In genomic region chr1:47434051-47434842, GRCh38 we compare ENCODE assay signal across 9 cellular contexts. TPM values are rescaled to one million over a fixed set of nuclear protein-coding genes. Genes with fewer than 3 reads are reported as not detected.
A peak's percentile ranks its signal among the peaks of the same experiment; 100 is the strongest.
DNase-seq lines count a peak whose midpoint lies in the region; ATAC-seq and TF ChIP-seq lines count a peak whose summit lies in the region.
"Had no signal": no experiment of that assay in that cellular context is flagged by ENCODE, and none has a peak within 500 bp of the region (broad histone marks: within the 10 kb centered on the region; RNA-seq: fewer than 3 reads in every experiment).

No MANE protein-coding gene starts in this region.

- no peaks in the 10 kb centered on the region for H3K36me3 Mint-ChIP-seq in neural progenitor cell

- no peak overlapping the region for H3K27ac Mint-ChIP-seq in neural progenitor cell
- H3K27ac Mint-ChIP-seq: stimulated activated effector memory CD8-positive, alpha-beta T cell treated with anti-CD3 and anti-CD28 coated beads, Interleukin-12 subunit alpha, Interleukin-12 subunit beta, amount 100 ng/mL, for 72 hours had no signal

- DNase-seq in BE2C (peak; percentile 24), SK-N-DZ (ENCODE audit: low spot score) (peak; percentile 33), fibroblast of gingiva (ENCODE audit: low read depth) (peak; percentile 73), neural progenitor cell (ENCODE audit: low spot score) (peak; percentile 73), H4 (ENCODE audit: low spot score) (no peak)

- H3K4me1 ChIP-seq in BE2C (no peaks in the 10 kb centered on the region), neural progenitor cell (peaks cover 24% of the 10 kb centered on the region)

- no peak for ATAC-seq in HG03095 (IDR thresholded peaks at IDR 0.05; ENCODE audit: unreplicated experiment)
- ATAC-seq in GM19467 (IDR thresholded peaks at IDR 0.05; ENCODE audit: unreplicated experiment), result no peak
- no peak for ATAC-seq in GM19351 (IDR thresholded peaks at IDR 0.05; ENCODE audit: unreplicated experiment)
- ATAC-seq: stimulated activated effector memory CD8-positive, alpha-beta T cell treated with anti-CD3 and anti-CD28 coated beads, Interleukin-12 subunit alpha, Interleukin-12 subunit beta, amount 100 ng/mL, for 72 hours had no signal

- H4K20me1 ChIP-seq in neural progenitor cell (ENCODE audit: low read depth), result peaks cover 37% of the 10 kb centered on the region

- H3K27me3 Mint-ChIP-seq in neural progenitor cell (ENCODE audit: insufficient read depth, low read depth), result peaks cover 61% of the 10 kb centered on the region

- H3K9me3 Mint-ChIP-seq in neural progenitor cell, result no peaks in the 10 kb centered on the region
- H3K9me3 Mint-ChIP-seq: stimulated activated effector memory CD8-positive, alpha-beta T cell treated with anti-CD3 and anti-CD28 coated beads, Interleukin-12 subunit alpha, Interleukin-12 subunit beta, amount 100 ng/mL, for 72 hours had no signal

- peaks cover 31% of the 10 kb centered on the region for H3F3A ChIP-seq in neural progenitor cell (ENCODE audit: low read depth)

- TF ChIP-seq CTCF in BE2C (IDR thresholded peaks at IDR 0.05; ENCODE audit: low read depth, low read length) (no peak), neural progenitor cell (IDR thresholded peaks at IDR 0.05) (no peak)

- H3K9me3 ChIP-seq in BE2C (no peaks in the 10 kb centered on the region), neural progenitor cell (ENCODE audit: low read depth) (no peaks in the 10 kb centered on the region)

- H3K27ac ChIP-seq in neural progenitor cell, result no peak overlapping the region

- H3K36me3 ChIP-seq in BE2C (no peaks in the 10 kb centered on the region), neural progenitor cell (no peaks in the 10 kb centered on the region)

- H2AFZ ChIP-seq in neural progenitor cell (replicated peaks), result peak overlapping the region; percentile 31

- peak overlapping the region; percentile 84 for H3K4me2 ChIP-seq in neural progenitor cell

- H3K4me3 Mint-ChIP-seq in neural progenitor cell, result peak overlapping the region; percentile 77
- H3K4me3 Mint-ChIP-seq: stimulated activated effector memory CD8-positive, alpha-beta T cell treated with anti-CD3 and anti-CD28 coated beads, Interleukin-12 subunit alpha, Interleukin-12 subunit beta, amount 100 ng/mL, for 72 hours had no signal

- H3K79me2 ChIP-seq in neural progenitor cell (ENCODE audit: low read depth), result no peaks in the 10 kb centered on the region

- H3K4me3 ChIP-seq in BE2C (ENCODE audit: low read depth, low read length) (no peak overlapping the region), neural progenitor cell (peak overlapping the region; percentile 43)

- peaks cover 63% of the 10 kb centered on the region for H3K27me3 ChIP-seq in BE2C
- peaks cover 100% of the 10 kb centered on the region for H3K27me3 ChIP-seq in neural progenitor cell

- peaks cover 30% of the 10 kb centered on the region for H3K4me1 Mint-ChIP-seq in neural progenitor cell

- no peak overlapping the region for H3K9ac ChIP-seq in neural progenitor cell

RNA-seq across cellular contexts. Expression of gene FOXD2, which starts 3.6 kb away (rescaled TPM):
- not detected for polyA plus RNA-seq in BE2C (2012; ENCODE audit: insufficient read depth, insufficient read length, low read depth)
- not detected in 2 replicates for polyA plus RNA-seq in SK-N-DZ (2014; cell fraction: cytosol; rRNA removed)
- 0.14 and 0.18 TPM in 2 replicates for polyA plus RNA-seq in SK-N-DZ (2014; cell fraction: nucleus; rRNA removed)
- 0.03 and 0.32 TPM in 2 replicates for total RNA-seq in neural progenitor cell (ENCODE audit: low replicate concordance)
- 0.52 and 1.5 TPM in 2 replicates for total RNA-seq in H4 (2014; rRNA removed; shearing (Covaris generic))

RNA-seq across cellular contexts. Expression of gene FOXE3, which starts 18.2 kb away (rescaled TPM):
- polyA plus RNA-seq in BE2C (2012; ENCODE audit: insufficient read depth, insufficient read length, low read depth), result not detected
- polyA plus RNA-seq in SK-N-DZ (2014; cell fraction: cytosol; rRNA removed), result not detected in 2 replicates
- polyA plus RNA-seq in SK-N-DZ (2014; cell fraction: nucleus; rRNA removed), result not detected in 2 replicates
- total RNA-seq in neural progenitor cell (ENCODE audit: low replicate concordance), result not detected in 2 replicates
- not detected in 2 replicates for total RNA-seq in H4 (2014; rRNA removed; shearing (Covaris generic))
